23 cellular contexts compared by ENCODE assay signal in the genomic region with DNA sequence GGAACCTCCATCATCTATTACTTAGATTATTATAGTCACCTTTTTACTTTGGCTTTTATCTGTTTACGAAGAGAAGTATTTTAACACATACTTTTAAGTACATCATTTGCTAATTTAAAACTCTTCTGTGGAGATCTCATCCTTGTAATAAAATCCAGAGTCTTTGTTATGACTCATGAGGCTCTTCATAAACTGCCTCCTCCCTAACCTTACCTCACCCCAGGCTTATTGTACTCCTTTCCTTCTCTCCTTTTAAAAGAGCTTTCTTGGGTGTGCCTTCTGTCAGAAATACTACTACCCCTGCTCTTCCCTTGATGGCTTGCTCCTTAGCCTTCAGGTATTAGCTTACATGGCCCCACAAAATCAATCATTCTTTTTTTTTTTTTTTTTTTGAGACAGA. TPM values are rescaled to one million over a fixed set of nuclear protein-coding genes. Genes with fewer than 3 reads are reported as not detected.
A peak's percentile ranks its signal among the peaks of the same experiment; 100 is the strongest.
DNase-seq lines count a peak whose midpoint lies in the region; TF ChIP-seq lines count a peak whose summit lies in the region.
"Had no signal": no experiment of that assay in that cellular context is flagged by ENCODE, and none has a peak within 500 bp of the region (broad histone marks: within the 10 kb centered on the region; RNA-seq: fewer than 3 reads in every experiment).

No MANE protein-coding gene starts in this region.

- H3K9ac ChIP-seq in adipocyte (ENCODE audit: low read length): no peak overlapping the region
- H3K9ac ChIP-seq: parathyroid adenoma had no signal

- no peaks in the 10 kb centered on the region for H3K27me3 ChIP-seq in adipocyte (replicated peaks; ENCODE audit: control insufficient read depth, insufficient read depth, low read length)
- H3K27me3 ChIP-seq: uterus had no signal

- H3K4me1 ChIP-seq in adipocyte (ENCODE audit: control insufficient read depth, insufficient read depth, low read length): no peaks in the 10 kb centered on the region
- H3K4me1 ChIP-seq: parathyroid adenoma, uterus had no signal

- no peaks in the 10 kb centered on the region for H3K9me3 ChIP-seq in adipocyte (ENCODE audit: control insufficient read depth, low read length)
- H3K9me3 ChIP-seq: uterus had no signal

- DNase-seq in GM03348 (ENCODE audit: low spot score) (peak; percentile 52), adipocyte (ENCODE audit: low read depth) (peak; percentile 41), fibroblast of the aortic adventitia (ENCODE audit: low read depth) (peak; percentile 5), skeletal muscle cell (ENCODE audit: low read depth) (peak; percentile 3), AML-193 (lab: John Stamatoyannopoulos, UW) (no peak), glomerular visceral epithelial cell (ENCODE audit: extremely low spot score) (no peak), NCI-H748 (lab: John Stamatoyannopoulos, UW; ENCODE audit: unreplicated experiment) (no peak)
- DNase-seq: CD8-positive, alpha-beta memory T cell; cerebellar nuclear complex; DMS153; GF-D8; glutamatergic neuron; mesendoderm; NCI-H1417 treated with DMSO at 0.1 percent for 48 hours; NCI-H2171; NCI-H524 treated with DMSO at 0.1 percent for 48 hours; stimulated activated CD4-positive, alpha-beta T cell treated with anti-CD3 and anti-CD28 coated beads, Interleukin-2, amount 100 ng/mL, for 24 hours; T-helper 2 cell; uterus had no signal

- no peak overlapping the region for H3K4me3 ChIP-seq in adipocyte (ENCODE audit: low read length)
- no peak overlapping the region for H3K4me3 ChIP-seq in fibroblast of the aortic adventitia (ENCODE audit: low read depth, low read length)
- no peak overlapping the region for H3K4me3 ChIP-seq in skeletal muscle cell (ENCODE audit: low read depth, low read length)
- H3K4me3 ChIP-seq: SK-N-MC, skin epidermis, uterus had no signal

- no peaks in the 10 kb centered on the region for H3K36me3 ChIP-seq in adipocyte (ENCODE audit: control insufficient read depth, insufficient read depth, low read length, severe bottlenecking)

- TF ChIP-seq CTCF in fibroblast of the aortic adventitia (IDR thresholded peaks at IDR 0.05; ENCODE audit: insufficient read depth, low read length): no peak

RNA-seq across cellular contexts. Expression of a gene that starts 6.6 kb away (rescaled TPM):
- total RNA-seq in fibroblast of the aortic adventitia (ENCODE audit: low replicate concordance): 0.09 TPM in 1 of 2 replicates, not detected in the other
- total RNA-seq: natural killer cell treated with Interleukin-12 subunit alpha and Interleukin-12 subunit beta and Interleukin-15 and Interleukin-18, amount 100 ng/mL, for 72 hours had no signal

RNA-seq across cellular contexts. Expression of a gene that starts 44.7 kb away (rescaled TPM):
- 119 and 202 TPM in 2 replicates for total RNA-seq in fibroblast of the aortic adventitia (ENCODE audit: low replicate concordance)

Comparison
In these comparisons a context has a peak if more than half of its experiments do, and no peak if none do; other contexts are left out.
1. DNase-seq: peak in GM03348 (single experiment), adipocyte (single experiment), fibroblast of the aortic adventitia (single experiment) and skeletal muscle cell (single experiment); none in AML-193 (0 of 2), glomerular visceral epithelial cell (single experiment) and NCI-H748 (single experiment).